In the genomic region with DNA sequence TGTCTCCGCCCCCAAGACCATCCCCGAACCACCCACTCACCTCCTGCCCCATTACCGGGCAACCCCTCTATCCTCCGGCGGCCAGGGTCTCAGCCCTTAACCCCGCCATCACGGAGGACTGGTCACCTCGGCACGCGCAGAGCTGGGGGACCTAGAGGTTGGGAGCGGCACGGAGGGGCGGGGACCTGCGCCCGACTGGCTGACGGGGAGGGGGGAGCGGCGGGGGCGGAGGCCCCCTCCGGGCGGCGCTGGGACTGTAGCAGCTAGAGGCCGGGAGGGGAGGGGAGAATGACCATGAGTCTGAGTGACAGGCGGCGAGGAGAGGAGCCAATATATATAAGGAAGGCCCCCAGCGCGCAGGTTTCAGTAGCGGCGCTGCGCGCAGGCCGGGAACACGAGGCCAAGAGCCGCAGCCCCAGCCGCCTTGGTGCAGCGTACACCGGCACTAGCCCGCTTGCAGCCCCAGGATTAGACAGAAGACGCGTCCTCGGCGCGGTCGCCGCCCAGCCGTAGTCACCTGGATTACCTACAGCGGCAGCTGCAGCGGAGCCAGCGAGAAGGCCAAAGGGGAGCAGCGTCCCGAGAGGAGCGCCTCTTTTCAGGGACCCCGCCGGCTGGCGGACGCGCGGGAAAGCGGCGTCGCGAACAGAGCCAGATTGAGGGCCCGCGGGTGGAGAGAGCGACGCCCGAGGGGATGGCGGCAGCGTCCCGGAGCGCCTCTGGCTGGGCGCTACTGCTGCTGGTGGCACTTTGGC, we compare ENCODE assay signal across 8 cellular contexts. TPM values are rescaled to one million over a fixed set of nuclear protein-coding genes. Genes with fewer than 3 reads are reported as not detected.
DNase-seq lines count a peak whose midpoint lies in the region; ATAC-seq, FAIRE-seq and TF ChIP-seq lines count a peak whose summit lies in the region.

A gene (plus strand): TSS at position 366 of the 755 bp plus-strand sequence. CDS start 329 bp downstream, at position 695.

- H3K4me3 ChIP-seq in RWPE2 (ENCODE audit: severe bottlenecking) (peak within 1 kb of the TSS; percentile 36), breast epithelium (peak within 1 kb of the TSS; percentile 46 to 60 (median 57)), kidney (ENCODE audit: low read length in 2 of 2) (peak within 1 kb of the TSS; percentile 61 to 64)

- H3K27me3 ChIP-seq in RWPE2 (ENCODE audit: insufficient read depth, poor library complexity, severe bottlenecking) = peaks cover 54% of the 10 kb centered on the region
- H3K27me3 ChIP-seq in breast epithelium = peaks cover 6 to 67% of the 10 kb centered on the region in 2 donors

- peak within 1 kb of the TSS; percentile 72 for H3K4me3 Mint-ChIP-seq in stimulated activated effector memory CD8-positive, alpha-beta T cell treated with anti-CD3 and anti-CD28 coated beads, Interleukin-12 subunit alpha, Interleukin-12 subunit beta, amount 100 ng/mL, for 72 hours

- peak within 1 kb of the TSS; percentile 22 to 60 for H3K9ac ChIP-seq in kidney (ENCODE audit: low read length in 2 of 2)

- no peak within 1 kb of the TSS for H3K27ac Mint-ChIP-seq in stimulated activated effector memory CD8-positive, alpha-beta T cell treated with anti-CD3 and anti-CD28 coated beads, Interleukin-12 subunit alpha, Interleukin-12 subunit beta, amount 100 ng/mL, for 72 hours

- H3K36me3 Mint-ChIP-seq in stimulated activated effector memory CD8-positive, alpha-beta T cell treated with anti-CD3 and anti-CD28 coated beads, Interleukin-12 subunit alpha, Interleukin-12 subunit beta, amount 100 ng/mL, for 72 hours = peaks cover 7% of the 10 kb centered on the region

- intact Hi-C loops in breast epithelium (cut with DNase I; ENCODE audit: low total_unique reads) (no loop called here), kidney (cut with DNase I) (no loop called here)

- peak; percentile 15 for TF ChIP-seq POLR2A in breast epithelium (IDR thresholded peaks at IDR 0.05)

- DNase-seq in EL (peak; percentile 71), M059J (ENCODE audit: low read depth) (peak; percentile 75), RWPE2 (ENCODE audit: low spot score) (peak; percentile 90), breast epithelium (ENCODE audit: low spot score in 2 of 2) (peak; percentile 44 to 62), kidney (peak; percentile 90)
- DNase-seq in stimulated activated effector memory CD8-positive, alpha-beta T cell treated with anti-CD3 and anti-CD28 coated beads, Interleukin-12 subunit alpha, Interleukin-12 subunit beta, amount 100 ng/mL, for 72 hours (ENCODE audit: low spot score in 2 of 2) = peak in 1 of 2 donors; percentile 65

- TF ChIP-seq CTCF in RWPE2 (IDR thresholded peaks at IDR 0.05; ENCODE audit: poor library complexity, severe bottlenecking) (no peak), breast epithelium (IDR thresholded peaks at IDR 0.05) (no peak), kidney (IDR thresholded peaks at IDR 0.05; ENCODE audit: borderline replicate concordance, extremely low read depth, insufficient read depth) (no peak)

- peak; percentile 65 for ATAC-seq in RWPE2 (ENCODE audit: low read depth)
- ATAC-seq in stimulated activated effector memory CD8-positive, alpha-beta T cell treated with anti-CD3 and anti-CD28 coated beads, Interleukin-12 subunit alpha, Interleukin-12 subunit beta, amount 100 ng/mL, for 72 hours = peak; percentile 53
- no peak for ATAC-seq in HG03378 (IDR thresholded peaks at IDR 0.05; ENCODE audit: unreplicated experiment)
- ATAC-seq in GM18873 (IDR thresholded peaks at IDR 0.05; ENCODE audit: low FRiP score, unreplicated experiment) = no peak

- H3K4me1 Mint-ChIP-seq in stimulated activated effector memory CD8-positive, alpha-beta T cell treated with anti-CD3 and anti-CD28 coated beads, Interleukin-12 subunit alpha, Interleukin-12 subunit beta, amount 100 ng/mL, for 72 hours = peaks cover 52% of the 10 kb centered on the region

- H3K27ac ChIP-seq in RWPE2 (ENCODE audit: poor library complexity, severe bottlenecking) (no peak within 1 kb of the TSS), breast epithelium (peak within 1 kb of the TSS in 1 of 2 donors; percentile 46), kidney (ENCODE audit: low read depth in 2 of 2, low read length in 2 of 2) (peak within 1 kb of the TSS; percentile 28 to 43)

- H3K9me3 Mint-ChIP-seq in stimulated activated effector memory CD8-positive, alpha-beta T cell treated with anti-CD3 and anti-CD28 coated beads, Interleukin-12 subunit alpha, Interleukin-12 subunit beta, amount 100 ng/mL, for 72 hours = no peaks in the 10 kb centered on the region

- H3K9me3 ChIP-seq in RWPE2 (ENCODE audit: severe bottlenecking) (no peaks in the 10 kb centered on the region), breast epithelium (no peaks in the 10 kb centered on the region), kidney (ENCODE audit: control insufficient read depth in 1 of 2, low read length in 2 of 2) (no peaks in the 10 kb centered on the region)

- H3K36me3 ChIP-seq in RWPE2 (ENCODE audit: low read depth) = no peaks in the 10 kb centered on the region
- H3K36me3 ChIP-seq in breast epithelium = no peaks in the 10 kb centered on the region
- no peaks in the 10 kb centered on the region for H3K36me3 ChIP-seq in kidney (ENCODE audit: control insufficient read depth in 1 of 2, insufficient read depth in 2 of 2, low read length in 2 of 2)

- H3K4me1 ChIP-seq in RWPE2 (ENCODE audit: insufficient read depth, poor library complexity, severe bottlenecking) (no peaks in the 10 kb centered on the region), breast epithelium (peaks cover 10 to 27% of the 10 kb centered on the region in 2 donors), kidney (ENCODE audit: control insufficient read depth in 1 of 2, insufficient read depth in 1 of 2, low read depth in 1 of 2, low read length in 2 of 2) (peaks cover 4 to 42% of the 10 kb centered on the region in 2 donors)

- no peak for FAIRE-seq in kidney (lab: Jason Lieb, UNC)

RNA-seq across cellular contexts. Expression of the gene that starts here (rescaled TPM):
- 0.10 TPM in 1 of 2 replicates, not detected in the other for total RNA-seq in M059J (2014; rRNA removed; shearing (Covaris generic))
- total RNA-seq in breast epithelium (10 to 100 TPM in 1 of 3 donors, 1 to 10 TPM in 2; 3.5 to 10.5 (median 5.0) TPM), kidney (9.4 TPM)
- polyA plus RNA-seq in kidney (ENCODE audit: insufficient read depth, low read depth, low replicate concordance) = 5.8 TPM

Comparison
In these comparisons a context has a peak if more than half of its experiments do, and no peak if none do; other contexts are left out.
1. Peak in DNase-seq in M059J; RNA of the gene not detected or under 1 TPM.
2. ATAC-seq: peak in RWPE2 (single experiment) and stimulated activated effector memory CD8-positive, alpha-beta T cell treated with anti-CD3 and anti-CD28 coated beads, Interleukin-12 subunit alpha, Interleukin-12 subunit beta, amount 100 ng/mL, for 72 hours (single experiment); none in HG03378 (single experiment) and GM18873 (single experiment).
3. Peak in every context shown above with its lines, with median percentiles within 50 percentile points of each other: H3K4me3 ChIP-seq.